Comparison of ENCODE assay signal across 14 cellular contexts in the genomic region with DNA sequence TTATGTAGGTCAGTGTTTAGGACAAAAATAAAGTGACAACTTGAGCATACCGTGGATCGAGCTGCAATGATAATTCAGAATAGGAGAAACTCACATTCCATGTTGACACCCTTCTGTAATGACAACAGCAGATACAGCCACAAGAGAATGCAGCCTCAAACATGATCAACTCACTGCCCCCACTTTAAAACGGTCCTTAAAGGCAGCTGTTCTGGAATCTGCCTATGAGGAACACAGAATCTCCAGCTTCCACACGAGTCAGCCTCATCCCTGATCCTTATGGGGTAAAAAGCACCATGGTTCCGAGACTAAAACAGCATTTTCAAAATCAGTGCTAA. TPM values are rescaled to one million over a fixed set of nuclear protein-coding genes. Genes with fewer than 3 reads are reported as not detected.
DNase-seq lines count a peak whose midpoint lies in the region; ATAC-seq, FAIRE-seq and TF ChIP-seq lines count a peak whose summit lies in the region.
"Had no signal": no experiment of that assay in that cellular context is flagged by ENCODE, and none has a peak within 500 bp of the region (broad histone marks: within the 10 kb centered on the region; RNA-seq: fewer than 3 reads in every experiment).

No MANE protein-coding gene starts in this region.

- H2AFZ ChIP-seq in mammary epithelial cell (ENCODE audit: low read depth, low read length) (no peak overlapping the region), PC-3 (ENCODE audit: low read length) (no peak overlapping the region), HepG2 (ENCODE audit: low read length) (no peak overlapping the region)

- no peak for TF ChIP-seq CTCF in MCF 10A (IDR thresholded peaks at IDR 0.05; ENCODE audit: unreplicated experiment)
- TF ChIP-seq CTCF in mammary epithelial cell (conservative IDR thresholded peaks at IDR 0.05 in 1 of 2, IDR thresholded peaks at IDR 0.05 in 1 of 2; ENCODE audit: extremely low read depth in 1 of 2, insufficient read depth in 1 of 2, low read depth in 1 of 2, low read length in 2 of 2) = no peak
- no peak for TF ChIP-seq CTCF in PC-3 (conservative IDR thresholded peaks at IDR 0.05; ENCODE audit: low read depth, low read length)
- TF ChIP-seq CTCF in HepG2 (CRISPR knock-in tag; IDR thresholded peaks at IDR 0.05) = no peak
- TF ChIP-seq CTCF in thyroid gland (IDR thresholded peaks at IDR 0.05) = no peak

- no peaks in the 10 kb centered on the region for H3K9me2 ChIP-seq in PC-3 (replicated peaks; ENCODE audit: low read length)

- H3K9ac ChIP-seq in mammary epithelial cell (ENCODE audit: insufficient read depth, low read length) = no peak overlapping the region
- no peak overlapping the region for H3K9ac ChIP-seq in PC-3 (ENCODE audit: low read length)
- H3K9ac ChIP-seq in HepG2 (ENCODE audit: insufficient read depth, low read depth, low read length) = peak overlapping the region; percentile 54; the same call in 1 of the 2 replicates

- dilution Hi-C loops in mammary epithelial cell (cut with HindIII; ENCODE audit: low sequenced_read_pairs) = no loop called here

- no peak for ATAC-seq in PC-3
- ATAC-seq in HepG2 = no peak
- ATAC-seq: naive thymus-derived CD8-positive, alpha-beta T cell had no signal

- intact Hi-C loops in MCF 10A (cut with micrococcal nuclease) = no loop called here
- intact Hi-C loops in mammary epithelial cell (cut with micrococcal nuclease) = no loop called here
- intact Hi-C loops in PC-3 (cut with micrococcal nuclease) = no loop called here
- intact Hi-C loops in HepG2 (cut with micrococcal nuclease; ENCODE audit: unreplicated experiment) = no loop called here
- intact Hi-C loops in thyroid gland (cut with DNase I) = no loop called here

- TF ChIP-seq RAD21 in HepG2 (CRISPR knock-in tag; IDR thresholded peaks at IDR 0.05) = no peak

- H3K79me2 ChIP-seq in mammary epithelial cell (ENCODE audit: insufficient read depth, low read length) (peaks cover 87% of the 10 kb centered on the region), PC-3 (ENCODE audit: low read length) (peaks cover 87% of the 10 kb centered on the region), HepG2 (ENCODE audit: insufficient read depth, low read length) (peaks cover 83% of the 10 kb centered on the region)

- H3F3A ChIP-seq in PC-3 (ENCODE audit: low read length, unreplicated experiment) = no peaks in the 10 kb centered on the region

- H3K4me3 ChIP-seq in mammary epithelial cell (replicated peaks in 1 of 3; ENCODE audit: insufficient read depth in 1 of 3, low read depth in 2 of 3, low read length in 3 of 3) (no peak overlapping the region), PC-3 (ENCODE audit: low read length) (peak overlapping the region; percentile 100; the same call in 1 of the 2 replicates), HepG2 (replicated peaks in 1 of 3; ENCODE audit: insufficient read depth in 1 of 3, low read depth in 2 of 3, low read length in 3 of 3) (peak overlapping the region in 2 of 3 experiments; percentile 19 to 20; a peak in 2 of 6 replicates), thyroid gland (replicated peaks in 1 of 3) (no peak overlapping the region)

- H3K4me1 ChIP-seq in mammary epithelial cell (ENCODE audit: insufficient read depth, low read length) (peaks cover 11% of the 10 kb centered on the region), PC-3 (ENCODE audit: insufficient read depth, low read length) (peaks cover 32% of the 10 kb centered on the region), HepG2 (ENCODE audit: insufficient read depth, low read length) (peaks cover 76% of the 10 kb centered on the region), thyroid gland (peaks cover 58 to 64% of the 10 kb centered on the region in 2 donors)

- DNase-seq in MCF 10A (ENCODE audit: unreplicated experiment) (no peak), mammary epithelial cell (no peak), PC-3 (no peak), HepG2 (ENCODE audit: low spot score) (no peak), thyroid gland (no peak), COLO668 (lab: John Stamatoyannopoulos, UW; ENCODE audit: unreplicated experiment) (no peak), OCI-M1 (lab: John Stamatoyannopoulos, UW) (no peak), NCI-H2029 (lab: John Stamatoyannopoulos, UW) (no peak)
- DNase-seq: activated B cell treated with CpG ODN at 0.5 μM for 24 hours; cerebellar nuclear complex; MV-4-11; naive thymus-derived CD8-positive, alpha-beta T cell; NCI-H345 had no signal

- TF ChIP-seq POLR2A in HepG2 (IDR thresholded peaks at IDR 0.05; ENCODE audit: insufficient read depth in 1 of 2, low read depth in 2 of 2, low read length in 2 of 2) (no peak), thyroid gland (IDR thresholded peaks at IDR 0.05) (no peak)

- H3K27ac Mint-ChIP-seq in MCF 10A (ENCODE audit: low read depth, unreplicated experiment) = peak overlapping the region; percentile 55
- H3K27ac Mint-ChIP-seq: activated B cell treated with CpG ODN at 0.5 μM for 24 hours had no signal

- peak; percentile 12 for FAIRE-seq in HepG2 (lab: Jason Lieb, UNC)
- FAIRE-seq: islet of Langerhans had no signal

- BruUV-seq in MCF 10A (replicated peaks; lab: Mats Ljungman, UMichigan) (no TSS peak), mammary epithelial cell (replicated peaks; lab: Mats Ljungman, UMichigan) (no TSS peak), PC-3 (replicated peaks; lab: Mats Ljungman, UMichigan) (no TSS peak), HepG2 (replicated peaks; lab: Mats Ljungman, UMichigan) (no TSS peak)

- H3K4me3 Mint-ChIP-seq in MCF 10A (ENCODE audit: unreplicated experiment) = no peak overlapping the region
- H3K4me3 Mint-ChIP-seq: activated B cell treated with CpG ODN at 0.5 μM for 24 hours had no signal

- H3K27me3 ChIP-seq in mammary epithelial cell (ENCODE audit: insufficient read depth, low read length) (no peaks in the 10 kb centered on the region), PC-3 (ENCODE audit: low read length) (no peaks in the 10 kb centered on the region), HepG2 (ENCODE audit: control insufficient read depth in 1 of 2, insufficient read depth in 2 of 2, low read length in 2 of 2) (no peaks in the 10 kb centered on the region; a peak in 1 of 5 replicates), thyroid gland (no peaks in the 10 kb centered on the region)

- H3K27ac ChIP-seq in mammary epithelial cell (ENCODE audit: insufficient read depth, low read depth, low read length) (no peak overlapping the region), PC-3 (ENCODE audit: low read length) (no peak overlapping the region), HepG2 (ENCODE audit: extremely low read length, insufficient read depth, low read length) (no peak overlapping the region), thyroid gland (peak overlapping the region in 2 of 3 donors; percentile 44 to 52)

- no peaks in the 10 kb centered on the region for H3K27me3 Mint-ChIP-seq in MCF 10A (ENCODE audit: insufficient read depth, unreplicated experiment)
- H3K27me3 Mint-ChIP-seq: activated B cell treated with CpG ODN at 0.5 μM for 24 hours; naive thymus-derived CD8-positive, alpha-beta T cell had no signal

- in situ Hi-C loops in mammary epithelial cell (cut with MboI; ENCODE audit: low sequenced_read_pairs in 2 of 2) (no loop called here), HepG2 (cut with HindIII; ENCODE audit: extremely low pct_ligation_motif_present, low pct_unique_long_range_greater_than_20kb) (no loop called here)

- H3K36me3 Mint-ChIP-seq in MCF 10A (ENCODE audit: insufficient read depth, unreplicated experiment) = peaks cover 27% of the 10 kb centered on the region

- H4K20me1 ChIP-seq in mammary epithelial cell (ENCODE audit: insufficient read depth, low read length) (peaks cover 7% of the 10 kb centered on the region), PC-3 (ENCODE audit: low read length) (peaks cover 78% of the 10 kb centered on the region), HepG2 (ENCODE audit: insufficient read depth, low read length) (peaks cover 78% of the 10 kb centered on the region)

- 71% methylated on average over 5 of the region's 5 CpGs for WGBS in mammary epithelial cell (ENCODE audit: low coverage, missing lambda C conversion rate)
- WGBS in HepG2 (ENCODE audit: low lambda C conversion rate) = 61% methylated on average over 4 of the region's 5 CpGs
- WGBS in thyroid gland, 2 donors = 49 to 62% methylated on average over 5 of the region's 5 CpGs

- CTCF ChIA-PET in MCF 10A (lab: Yijun Ruan, JAX) (interaction anchor here (0.6 to 1.1 kb wide), 4 partner anchors 26 to 1264 kb away, joined by 3 to 5 read pairs (median 3); no protein-coding TSS in a partner anchor), mammary epithelial cell (lab: Charles Lee; ENCODE audit: low non-redundant PET) (no interaction called here), PC-3 (lab: Charles Lee) (no interaction called here), HepG2 (lab: Yijun Ruan, JAX; ENCODE audit: low intra/inter-chr PET ratio, low total read pairs) (no interaction called here)

- H3K9me3 Mint-ChIP-seq in MCF 10A (ENCODE audit: unreplicated experiment) = no peaks in the 10 kb centered on the region
- H3K9me3 Mint-ChIP-seq: activated B cell treated with CpG ODN at 0.5 μM for 24 hours; naive thymus-derived CD8-positive, alpha-beta T cell had no signal

- H3K9me3 ChIP-seq in mammary epithelial cell (replicated peaks; ENCODE audit: insufficient read depth, low read length) (no peaks in the 10 kb centered on the region), PC-3 (ENCODE audit: low read length) (no peaks in the 10 kb centered on the region), HepG2 (ENCODE audit: low read length) (no peaks in the 10 kb centered on the region), thyroid gland (no peaks in the 10 kb centered on the region)

- TF ChIP-seq EP300 in HepG2 (IDR thresholded peaks at IDR 0.05; ENCODE audit: low read depth in 2 of 2, low read length in 2 of 2) = no peak
- no peak for TF ChIP-seq EP300 in HepG2 (CRISPR knock-in tag; IDR thresholded peaks at IDR 0.05; ENCODE audit: borderline replicate concordance)

- H3K36me3 ChIP-seq in mammary epithelial cell (ENCODE audit: insufficient read depth, low read length) = peaks cover 2% of the 10 kb centered on the region
- H3K36me3 ChIP-seq in PC-3 (ENCODE audit: low read depth, low read length) = peaks cover 17% of the 10 kb centered on the region; the same call in 1 of the 2 replicates
- peaks cover 4 to 34% of the 10 kb centered on the region in 2 experiments; a peak in 4 of 5 replicates for H3K36me3 ChIP-seq in HepG2 (replicated peaks in 1 of 2; ENCODE audit: control insufficient read depth in 1 of 2, insufficient read depth in 2 of 2, low read length in 2 of 2)
- H3K36me3 ChIP-seq in thyroid gland = no peaks in the 10 kb centered on the region

- peaks cover 18% of the 10 kb centered on the region for H3K4me1 Mint-ChIP-seq in MCF 10A (ENCODE audit: insufficient read depth, unreplicated experiment)

- POLR2A ChIA-PET in MCF 10A (lab: Yijun Ruan, JAX) (interaction anchor here (1.0 to 2.2 kb wide), 3 partner anchors 9 to 32 kb away, joined by 3 to 7 read pairs (median 4); partner anchors contain the start of gene DAGLB), PC-3 (lab: Charles Lee; ENCODE audit: unreplicated experiment) (no interaction called here), HepG2 (lab: Yijun Ruan, JAX) (interaction anchor here (1.7 kb wide), 1 partner anchor 32 kb away, joined by 12 read pairs; the partner anchor contains the start of gene DAGLB)

- H3K4me2 ChIP-seq in mammary epithelial cell (ENCODE audit: insufficient read depth, low read depth, low read length) (no peak overlapping the region), PC-3 (ENCODE audit: low read length) (peak overlapping the region; percentile 79), HepG2 (ENCODE audit: low read depth, low read length) (peak overlapping the region; percentile 73)

RNA-seq across cellular contexts. Expression of gene KDELR2, which starts 3.7 kb away (rescaled TPM):
- 164 and 243 TPM in 2 replicates for total RNA-seq in MCF 10A (2022)
- total RNA-seq in mammary epithelial cell = 100 to 1,000 TPM in 1 of 2 donors, 10 to 100 TPM in 1; 93.4 to 149 TPM
- 96.1 TPM for polyA plus RNA-seq in mammary epithelial cell
- 150 TPM for polyA minus RNA-seq in mammary epithelial cell
- total RNA-seq in PC-3 (2014; rRNA removed) = 107 and 109 TPM in 2 replicates
- 118 and 194 TPM in 2 replicates for total RNA-seq in HepG2 (2016; rRNA removed; fragmentation: Illumina TruSeq; extraction: Trizol)
- 89.6 and 109 TPM in 2 replicates for total RNA-seq in HepG2 (2016; cell fraction: cytosol; rRNA removed; fragmentation: Illumina TruSeq; extraction: Trizol; ENCODE audit: low read depth)
- 120 and 181 TPM in 2 replicates for total RNA-seq in HepG2 (2016; cell fraction: insoluble cytoplasmic fraction; rRNA removed; fragmentation: Illumina TruSeq; extraction: Trizol)
- 185 and 203 TPM in 2 replicates for total RNA-seq in HepG2 (2016; cell fraction: membrane; rRNA removed; fragmentation: Illumina TruSeq; extraction: Trizol)
- 159 and 179 TPM in 2 replicates for total RNA-seq in HepG2 (2016; cell fraction: nucleus; rRNA removed; fragmentation: Illumina TruSeq; extraction: Trizol)
- 167 and 220 TPM in 2 replicates for polyA plus RNA-seq in HepG2 (2011; rRNA removed)
- polyA plus RNA-seq in HepG2 (2011; cell fraction: cytosol; rRNA removed) = 151 and 187 TPM in 2 replicates
- polyA plus RNA-seq in HepG2 (2011; cell fraction: nucleus; rRNA removed) = 68.9 and 73.8 TPM in 2 replicates
- 149 and 242 TPM in 2 replicates for polyA plus RNA-seq in HepG2 (2012)
- 230 and 315 TPM in 2 replicates for polyA plus RNA-seq in HepG2 (2016; cell fraction: cytosol; fragmentation: Illumina TruSeq; extraction: Trizol; ENCODE audit: low read depth)
- 186 and 202 TPM in 2 replicates for polyA plus RNA-seq in HepG2 (2016; cell fraction: insoluble cytoplasmic fraction; fragmentation: Illumina TruSeq; extraction: Trizol; ENCODE audit: low read depth)
- polyA plus RNA-seq in HepG2 (2016; cell fraction: membrane; fragmentation: Illumina TruSeq; extraction: Trizol; ENCODE audit: low read depth) = 266 and 311 TPM in 2 replicates
- polyA plus RNA-seq in HepG2 (2016; cell fraction: nucleus; fragmentation: Illumina TruSeq; extraction: Trizol; ENCODE audit: insufficient read depth, low read depth) = 443 and 455 TPM in 2 replicates
- polyA minus RNA-seq in HepG2 (2011; rRNA and poly(A)+ RNA removed; ENCODE audit: low replicate concordance) = 133 and 182 TPM in 2 replicates
- 108 and 113 TPM in 2 replicates for polyA minus RNA-seq in HepG2 (2011; cell fraction: cytosol; rRNA and poly(A)+ RNA removed)
- 69.6 and 80.1 TPM in 2 replicates for polyA minus RNA-seq in HepG2 (2011; cell fraction: nucleus; rRNA and poly(A)+ RNA removed)
- 100 to 1,000 TPM; 113 to 203 (median 147) TPM for total RNA-seq in thyroid gland

RNA-seq across cellular contexts. Expression of gene DAGLB, which starts 32.5 kb away (rescaled TPM):
- total RNA-seq in MCF 10A (2022) (28.9 and 29.5 TPM in 2 replicates), mammary epithelial cell (10 to 100 TPM; 20.7 to 22.1 TPM), PC-3 (2014; rRNA removed) (23.4 and 34.5 TPM in 2 replicates), HepG2 (2016; rRNA removed; fragmentation: Illumina TruSeq; extraction: Trizol) (3.6 and 7.9 TPM in 2 replicates), thyroid gland (10 to 100 TPM; 14.1 to 18.4 (median 16.2) TPM)
- polyA plus RNA-seq in mammary epithelial cell (19.6 TPM), HepG2 (2011; rRNA removed) (9.8 and 11.5 TPM in 2 replicates)
- 23.9 TPM for polyA minus RNA-seq in mammary epithelial cell
- total RNA-seq in HepG2 (2016; cell fraction: cytosol; rRNA removed; fragmentation: Illumina TruSeq; extraction: Trizol; ENCODE audit: low read depth) = 6.4 and 7.1 TPM in 2 replicates
- total RNA-seq in HepG2 (2016; cell fraction: insoluble cytoplasmic fraction; rRNA removed; fragmentation: Illumina TruSeq; extraction: Trizol) = 3.1 and 7.2 TPM in 2 replicates
- total RNA-seq in HepG2 (2016; cell fraction: membrane; rRNA removed; fragmentation: Illumina TruSeq; extraction: Trizol) = 4.0 and 4.5 TPM in 2 replicates
- 10.1 and 13.2 TPM in 2 replicates for total RNA-seq in HepG2 (2016; cell fraction: nucleus; rRNA removed; fragmentation: Illumina TruSeq; extraction: Trizol)
- polyA plus RNA-seq in HepG2 (2011; cell fraction: cytosol; rRNA removed) = 9.4 and 11.5 TPM in 2 replicates
- polyA plus RNA-seq in HepG2 (2011; cell fraction: nucleus; rRNA removed) = 20.8 and 23.8 TPM in 2 replicates
- 7.9 and 10.4 TPM in 2 replicates for polyA plus RNA-seq in HepG2 (2012)
- 1.2 and 1.8 TPM in 2 replicates for polyA plus RNA-seq in HepG2 (2016; cell fraction: cytosol; fragmentation: Illumina TruSeq; extraction: Trizol; ENCODE audit: low read depth)
- 3.4 and 4.3 TPM in 2 replicates for polyA plus RNA-seq in HepG2 (2016; cell fraction: insoluble cytoplasmic fraction; fragmentation: Illumina TruSeq; extraction: Trizol; ENCODE audit: low read depth)
- 2.0 and 2.2 TPM in 2 replicates for polyA plus RNA-seq in HepG2 (2016; cell fraction: membrane; fragmentation: Illumina TruSeq; extraction: Trizol; ENCODE audit: low read depth)
- 21.3 and 23.7 TPM in 2 replicates for polyA plus RNA-seq in HepG2 (2016; cell fraction: nucleus; fragmentation: Illumina TruSeq; extraction: Trizol; ENCODE audit: insufficient read depth, low read depth)
- 40.2 and 95.0 TPM in 2 replicates for polyA minus RNA-seq in HepG2 (2011; rRNA and poly(A)+ RNA removed; ENCODE audit: low replicate concordance)
- polyA minus RNA-seq in HepG2 (2011; cell fraction: cytosol; rRNA and poly(A)+ RNA removed) = 9.5 and 9.9 TPM in 2 replicates
- 24.1 and 29.1 TPM in 2 replicates for polyA minus RNA-seq in HepG2 (2011; cell fraction: nucleus; rRNA and poly(A)+ RNA removed)

Comparison
In these comparisons a context has a peak if more than half of its experiments do, and no peak if none do; other contexts are left out.
1. H3K27ac ChIP-seq: peak in thyroid gland (2 of 3); none in mammary epithelial cell (single experiment), PC-3 (single experiment) and HepG2 (single experiment).
2. H3K4me3 ChIP-seq: peak in PC-3 (single experiment) and HepG2 (2 of 3); none in mammary epithelial cell (0 of 3) and thyroid gland (0 of 3).